ENCODE assay signal across 1 cellular context in genomic region chr2:17754773-17755425, GRCh38.
TF ChIP-seq lines count a peak whose summit lies in the region.

No MANE protein-coding gene starts in this region.

TF ChIP-seq in HepG2, 621 proteins besides CTCF, POLR2A, EP300 and RAD21:
- TF ChIP-seq STAT5B (CRISPR knock-in tag; IDR thresholded peaks at IDR 0.05) (no peak), ZNF616 (CRISPR knock-in tag; IDR thresholded peaks at IDR 0.05; ENCODE audit: low read depth) (no peak), RBM39 (IDR thresholded peaks at IDR 0.05; ENCODE audit: low read depth, low read length, poor library complexity, severe bottlenecking) (no peak), ZNF569 (CRISPR knock-in tag; IDR thresholded peaks at IDR 0.05; ENCODE audit: borderline replicate concordance) (no peak), MAFF (IDR thresholded peaks at IDR 0.05; ENCODE audit: low read depth, low read length) (peak; percentile 17; the same call in 1 of the 2 replicates), ZNF3 (CRISPR knock-in tag; IDR thresholded peaks at IDR 0.05) (no peak), POLR2AphosphoS2 (IDR thresholded peaks at IDR 0.05; ENCODE audit: low read depth, low read length) (no peak), PAF1 (CRISPR knock-in tag; IDR thresholded peaks at IDR 0.05) (no peak), ZNF501 (CRISPR knock-in tag; IDR thresholded peaks at IDR 0.05) (no peak), ZNF556 (CRISPR knock-in tag; IDR thresholded peaks at IDR 0.05; ENCODE audit: borderline replicate concordance) (no peak), ZNF546 (CRISPR knock-in tag; conservative IDR thresholded peaks at IDR 0.05) (no peak), ZNF605 (CRISPR knock-in tag; IDR thresholded peaks at IDR 0.05) (no peak), FOSL2 (CRISPR knock-in tag; IDR thresholded peaks at IDR 0.05) (no peak), ARID2 (CRISPR knock-in tag; IDR thresholded peaks at IDR 0.05; ENCODE audit: borderline replicate concordance) (peak; percentile 90), ZNF674 (CRISPR knock-in tag; IDR thresholded peaks at IDR 0.05; ENCODE audit: low read depth) (no peak), CREB1 (IDR thresholded peaks at IDR 0.05) (no peak), CREB1 (CRISPR knock-in tag; IDR thresholded peaks at IDR 0.05) (no peak), GTF3A (CRISPR knock-in tag; conservative IDR thresholded peaks at IDR 0.05) (no peak), MAFK (conservative IDR thresholded peaks at IDR 0.05 in 1 of 2, IDR thresholded peaks at IDR 0.05 in 1 of 2; ENCODE audit: low read length in 2 of 2) (peak; percentile 43 to 75; a peak in 3 of 4 replicates), ZNF354B (CRISPR knock-in tag; IDR thresholded peaks at IDR 0.05) (0 out of 2 replicates have a peak, but pooled peaks have one; percentile 40), ZNF343 (CRISPR knock-in tag; IDR thresholded peaks at IDR 0.05) (no peak), ETS1 (CRISPR knock-in tag; IDR thresholded peaks at IDR 0.05) (no peak)
TF ChIP-seq in HepG2: peak in this region for 4.
